Comparison of ENCODE assay signal across 20 cellular contexts in genomic region chr3:141334627-141335250, GRCh38.
"Had no signal": no experiment of that assay in that cellular context is flagged by ENCODE, and none has a peak within 500 bp of the region (broad histone marks: within the 10 kb centered on the region; RNA-seq: fewer than 3 reads in every experiment).

No MANE protein-coding gene starts in this region.

- H3K4me3 ChIP-seq: heart left ventricle, lower lobe of right lung, thoracic aorta, upper lobe of right lung had no signal

- H3K9me3 ChIP-seq: heart left ventricle, lower lobe of right lung, thoracic aorta, upper lobe of right lung had no signal

- H3K36me3 ChIP-seq: heart left ventricle, lower lobe of right lung, thoracic aorta, upper lobe of right lung had no signal

- ATAC-seq: heart left ventricle; left lobe of liver; lower lobe of right lung; naive thymus-derived CD8-positive, alpha-beta T cell; T-helper 17 cell; upper lobe of right lung had no signal

- DNase-seq: activated CD4-positive, alpha-beta memory T cell treated with anti-CD3 and anti-CD28 coated beads for 36 hours; activated CD4-positive, alpha-beta T cell treated with anti-CD3 and anti-CD28 coated beads for 48 hours; activated effector memory CD4-positive, alpha-beta T cell treated with Interleukin-2 at 50 U/mL for 16 hours; activated naive CD4-positive, alpha-beta T cell treated with anti-CD3 and anti-CD28 coated beads, Interleukin-2, amount 10 ng/mL, durations not matched to agents 7 days and 5 days; activated T-cell treated with anti-CD3 and anti-CD28 coated beads, Interleukin-2, amount 50 U/mL, for 48 hours; amygdala; cortex of kidney; heart left ventricle; kidney; lower lobe of right lung; naive thymus-derived CD8-positive, alpha-beta T cell; retina; stimulated activated CD4-positive, alpha-beta T cell treated with anti-CD3 and anti-CD28 coated beads, Interleukin-2, amount 100 ng/mL, for 48 hours; stimulated activated CD8-positive, alpha-beta memory T cell treated with anti-CD3 and anti-CD28 coated beads, Interleukin-4, amount 100 ng/mL, for 48 hours; stimulated activated naive CD4-positive, alpha-beta T cell treated with Interleukin-2 at 50 U/mL for 16 hours; T-helper 17 cell; upper lobe of right lung had no signal

- H3K4me1 ChIP-seq: upper lobe of right lung had no signal

- H3K36me3 Mint-ChIP-seq: activated CD4-positive, alpha-beta memory T cell treated with anti-CD3 and anti-CD28 coated beads for 36 hours; activated naive CD4-positive, alpha-beta T cell treated with anti-CD3 and anti-CD28 coated beads, Interleukin-2, amount 10 ng/mL, durations not matched to agents 7 days and 5 days; naive thymus-derived CD8-positive, alpha-beta T cell had no signal

- H3K27me3 Mint-ChIP-seq: activated CD4-positive, alpha-beta memory T cell treated with anti-CD3 and anti-CD28 coated beads for 36 hours had no signal

- H3K27ac ChIP-seq: heart left ventricle, lower lobe of right lung, thoracic aorta, upper lobe of right lung had no signal

- FAIRE-seq: kidney had no signal

- H3K4me3 Mint-ChIP-seq: activated CD4-positive, alpha-beta memory T cell treated with anti-CD3 and anti-CD28 coated beads for 36 hours; activated naive CD4-positive, alpha-beta T cell treated with anti-CD3 and anti-CD28 coated beads, Interleukin-2, amount 10 ng/mL, durations not matched to agents 7 days and 5 days; naive thymus-derived CD8-positive, alpha-beta T cell; T-helper 17 cell had no signal

- H3K27ac Mint-ChIP-seq: activated CD4-positive, alpha-beta memory T cell treated with anti-CD3 and anti-CD28 coated beads for 36 hours; activated naive CD4-positive, alpha-beta T cell treated with anti-CD3 and anti-CD28 coated beads, Interleukin-2, amount 10 ng/mL, durations not matched to agents 7 days and 5 days; progenitor cell of endocrine pancreas; T-helper 17 cell had no signal

- H3K27me3 ChIP-seq: heart left ventricle, upper lobe of right lung had no signal

- H3K4me1 Mint-ChIP-seq: activated naive CD4-positive, alpha-beta T cell treated with anti-CD3 and anti-CD28 coated beads, Interleukin-2, amount 10 ng/mL, durations not matched to agents 7 days and 5 days had no signal

- H3K9me3 Mint-ChIP-seq: activated CD4-positive, alpha-beta memory T cell treated with anti-CD3 and anti-CD28 coated beads for 36 hours; activated naive CD4-positive, alpha-beta T cell treated with anti-CD3 and anti-CD28 coated beads, Interleukin-2, amount 10 ng/mL, durations not matched to agents 7 days and 5 days; naive thymus-derived CD8-positive, alpha-beta T cell had no signal
